16 cellular contexts compared by ENCODE assay signal in genomic region chr4:4323705-4324534, GRCh38. TPM values are rescaled to one million over a fixed set of nuclear protein-coding genes. Genes with fewer than 3 reads are reported as not detected.
A peak's percentile ranks its signal among the peaks of the same experiment; 100 is the strongest.
DNase-seq lines count a peak whose midpoint lies in the region; ATAC-seq, FAIRE-seq and TF ChIP-seq lines count a peak whose summit lies in the region.
"Had no signal": no experiment of that assay in that cellular context is flagged by ENCODE, and none has a peak within 500 bp of the region (broad histone marks: within the 10 kb centered on the region; RNA-seq: fewer than 3 reads in every experiment).

No MANE protein-coding gene starts in this region.

- no peak overlapping the region for H2AFZ ChIP-seq in HepG2 (ENCODE audit: low read length)

- H3K4me2 ChIP-seq in HepG2 (ENCODE audit: low read depth, low read length), result no peak overlapping the region
- H3K4me2 ChIP-seq: A549 had no signal

- CTCF ChIA-PET in HepG2 (lab: Yijun Ruan, JAX; ENCODE audit: low intra/inter-chr PET ratio, low total read pairs), result no interaction called here

- POLR2A ChIA-PET in HepG2 (lab: Yijun Ruan, JAX), result no interaction called here

- FAIRE-seq in HepG2 (lab: Jason Lieb, UNC), result no peak
- FAIRE-seq: A549 had no signal

- H3K9me3 ChIP-seq in liver (ENCODE audit: control insufficient read depth in 4 of 4, low read length in 3 of 4) (no peaks in the 10 kb centered on the region), HepG2 (ENCODE audit: low read length) (no peaks in the 10 kb centered on the region), right lobe of liver (no peaks in the 10 kb centered on the region), testis (no peaks in the 10 kb centered on the region)
- H3K9me3 ChIP-seq: A549, HAP-1, thoracic aorta had no signal

- TF ChIP-seq EP300 in HepG2 (IDR thresholded peaks at IDR 0.05; ENCODE audit: low read depth in 2 of 2, low read length in 2 of 2), result no peak
- TF ChIP-seq EP300 in HepG2 (CRISPR knock-in tag; IDR thresholded peaks at IDR 0.05; ENCODE audit: borderline replicate concordance), result no peak

- H3K27ac ChIP-seq in liver (ENCODE audit: low read depth in 1 of 2, low read length in 2 of 2) (peak overlapping the region in 1 of 2 donors; percentile 43), HepG2 (ENCODE audit: extremely low read length, insufficient read depth, low read length) (no peak overlapping the region), right lobe of liver (peak overlapping the region in 2 of 3 donors; percentile 13 to 45), testis (peak overlapping the region; percentile 14 to 56)
- H3K27ac ChIP-seq: A549, RWPE1, thoracic aorta had no signal

- no TSS peak for BruUV-seq in HepG2 (replicated peaks; lab: Mats Ljungman, UMichigan)

- no peak overlapping the region for H3K4me3 ChIP-seq in liver (ENCODE audit: low read depth in 1 of 3, low read length in 3 of 3)
- H3K4me3 ChIP-seq in HepG2 (replicated peaks in 1 of 3; ENCODE audit: insufficient read depth in 1 of 3, low read depth in 2 of 3, low read length in 3 of 3), result no peak overlapping the region
- H3K4me3 ChIP-seq in right lobe of liver, result no peak overlapping the region
- no peak overlapping the region for H3K4me3 ChIP-seq in testis
- H3K4me3 ChIP-seq: A549, HAP-1, thoracic aorta had no signal

- in situ Hi-C loops in HepG2 (cut with HindIII; ENCODE audit: extremely low pct_ligation_motif_present, low pct_unique_long_range_greater_than_20kb), result no loop called here

- no peaks in the 10 kb centered on the region for H3K79me2 ChIP-seq in HepG2 (ENCODE audit: insufficient read depth, low read length)

- DNase-seq in HepG2 (ENCODE audit: low spot score) (no peak), dermis blood vessel endothelial cell (peak; percentile 60), right lobe of liver (peak in 1 of 3 donors; percentile 23), testis (peak; percentile 32), MV-4-11 (lab: John Stamatoyannopoulos, UW) (no peak)
- DNase-seq: activated CD4-positive, alpha-beta memory T cell treated with anti-CD3 and anti-CD28 coated beads for 36 hours; left cardiac atrium; NCI-H2029; T-helper 9 cell had no signal

- no peak overlapping the region for H3K9ac ChIP-seq in liver (ENCODE audit: low read depth in 1 of 2, low read length in 2 of 2)
- H3K9ac ChIP-seq in HepG2 (ENCODE audit: insufficient read depth, low read depth, low read length), result no peak overlapping the region

- H3K36me3 ChIP-seq in liver (ENCODE audit: control insufficient read depth in 4 of 4, insufficient read depth in 3 of 4, low read depth in 1 of 4, low read length in 3 of 4), result peaks cover 5 to 26% (median 13%) of the 10 kb centered on the region in 4 donors
- peaks cover 9 to 15% of the 10 kb centered on the region in 2 experiments; a peak in 4 of 5 replicates for H3K36me3 ChIP-seq in HepG2 (replicated peaks in 1 of 2; ENCODE audit: control insufficient read depth in 1 of 2, insufficient read depth in 2 of 2, low read length in 2 of 2)
- peaks cover 0 to 20% (median 5%) of the 10 kb centered on the region in 4 donors for H3K36me3 ChIP-seq in right lobe of liver
- H3K36me3 ChIP-seq in testis (ENCODE audit: low read depth, missing control alignments), result no peaks in the 10 kb centered on the region

- 64% methylated on average over 10 of the region's 10 CpGs for WGBS in liver
- 60% methylated on average over 10 of the region's 10 CpGs for WGBS in HepG2 (ENCODE audit: low lambda C conversion rate)
- 48% methylated on average over 10 of the region's 10 CpGs for WGBS in right lobe of liver (ENCODE audit: insufficient coverage, low coverage, low lambda C conversion rate, missing lambda C conversion rate)
- WGBS in testis, 2 donors, result 29 to 37% methylated on average over 10 of the region's 10 CpGs

- H3K27me3 ChIP-seq in liver (ENCODE audit: control insufficient read depth in 4 of 4, insufficient read depth in 4 of 4, low read length in 3 of 4), result no peaks in the 10 kb centered on the region
- no peaks in the 10 kb centered on the region for H3K27me3 ChIP-seq in HepG2 (ENCODE audit: control insufficient read depth in 1 of 2, insufficient read depth in 2 of 2, low read length in 2 of 2)
- no peaks in the 10 kb centered on the region for H3K27me3 ChIP-seq in right lobe of liver
- no peaks in the 10 kb centered on the region for H3K27me3 ChIP-seq in testis

- ATAC-seq in HepG2 (no peak), right lobe of liver (peak; percentile 42 to 70 (median 60)), GM18909 (IDR thresholded peaks at IDR 0.05; ENCODE audit: poor library complexity, unreplicated experiment) (no peak), HG02588 (IDR thresholded peaks at IDR 0.05; ENCODE audit: unreplicated experiment) (no peak)
- ATAC-seq: A549 had no signal

- no peak for TF ChIP-seq POLR2A in HepG2 (IDR thresholded peaks at IDR 0.05; ENCODE audit: insufficient read depth in 1 of 2, low read depth in 2 of 2, low read length in 2 of 2)
- no peak for TF ChIP-seq POLR2A in right lobe of liver (IDR thresholded peaks at IDR 0.05)
- TF ChIP-seq POLR2A in testis (IDR thresholded peaks at IDR 0.05), result no peak

- H4K20me1 ChIP-seq in HepG2 (ENCODE audit: insufficient read depth, low read length), result no peaks in the 10 kb centered on the region

- H3K4me1 ChIP-seq in liver (ENCODE audit: control insufficient read depth in 4 of 4, insufficient read depth in 4 of 4, low read length in 3 of 4) (no peaks in the 10 kb centered on the region), HepG2 (ENCODE audit: insufficient read depth, low read length) (peaks cover 42% of the 10 kb centered on the region), right lobe of liver (no peaks in the 10 kb centered on the region), testis (peaks cover 36% of the 10 kb centered on the region)
- H3K4me1 ChIP-seq: A549 had no signal

- intact Hi-C loops in HepG2 (cut with micrococcal nuclease; ENCODE audit: unreplicated experiment), result no loop called here
- intact Hi-C loops in right lobe of liver (cut with DNase I), result no loop called here
- intact Hi-C loops in testis (cut with DNase I; ENCODE audit: low total_unique reads), result no loop called here

- TF ChIP-seq RAD21 in liver (IDR thresholded peaks at IDR 0.05) (no peak), HepG2 (CRISPR knock-in tag; IDR thresholded peaks at IDR 0.05) (no peak)

- TF ChIP-seq CTCF in liver (IDR thresholded peaks at IDR 0.05; ENCODE audit: low read depth, low read length, missing input control) (no peak), HepG2 (CRISPR knock-in tag; IDR thresholded peaks at IDR 0.05) (no peak), right lobe of liver (IDR thresholded peaks at IDR 0.05) (no peak), testis (IDR thresholded peaks at IDR 0.05) (no peak)

RNA-seq across cellular contexts. Expression of gene ZBTB49, which starts 33.9 kb away (rescaled TPM):
- 1 to 10 TPM; 2.3 to 3.8 TPM for total RNA-seq in liver
- 1 to 10 TPM; 1.3 to 1.7 TPM for polyA plus RNA-seq in liver
- 3.3 and 4.6 TPM in 2 replicates for total RNA-seq in HepG2 (2016; rRNA removed; fragmentation: Illumina TruSeq; extraction: Trizol)
- 1.4 and 1.6 TPM in 2 replicates for total RNA-seq in HepG2 (2016; cell fraction: cytosol; rRNA removed; fragmentation: Illumina TruSeq; extraction: Trizol; ENCODE audit: low read depth)
- 2.5 and 3.5 TPM in 2 replicates for total RNA-seq in HepG2 (2016; cell fraction: insoluble cytoplasmic fraction; rRNA removed; fragmentation: Illumina TruSeq; extraction: Trizol)
- 2.9 and 3.2 TPM in 2 replicates for total RNA-seq in HepG2 (2016; cell fraction: membrane; rRNA removed; fragmentation: Illumina TruSeq; extraction: Trizol)
- 5.5 and 8.4 TPM in 2 replicates for total RNA-seq in HepG2 (2016; cell fraction: nucleus; rRNA removed; fragmentation: Illumina TruSeq; extraction: Trizol)
- polyA plus RNA-seq in HepG2 (2011; rRNA removed), result 3.7 and 4.3 TPM in 2 replicates
- 1.7 and 2.0 TPM in 2 replicates for polyA plus RNA-seq in HepG2 (2011; cell fraction: cytosol; rRNA removed)
- polyA plus RNA-seq in HepG2 (2011; cell fraction: nucleus; rRNA removed), result 6.3 and 6.5 TPM in 2 replicates
- polyA plus RNA-seq in HepG2 (2012), result 2.2 and 2.3 TPM in 2 replicates
- 0.35 and 0.73 TPM in 2 replicates for polyA plus RNA-seq in HepG2 (2016; cell fraction: cytosol; fragmentation: Illumina TruSeq; extraction: Trizol; ENCODE audit: low read depth)
- polyA plus RNA-seq in HepG2 (2016; cell fraction: insoluble cytoplasmic fraction; fragmentation: Illumina TruSeq; extraction: Trizol; ENCODE audit: low read depth), result 2.7 and 4.4 TPM in 2 replicates
- 0.68 and 0.76 TPM in 2 replicates for polyA plus RNA-seq in HepG2 (2016; cell fraction: membrane; fragmentation: Illumina TruSeq; extraction: Trizol; ENCODE audit: low read depth)
- 7.6 and 8.7 TPM in 2 replicates for polyA plus RNA-seq in HepG2 (2016; cell fraction: nucleus; fragmentation: Illumina TruSeq; extraction: Trizol; ENCODE audit: insufficient read depth, low read depth)
- 5.5 and 7.9 TPM in 2 replicates for polyA minus RNA-seq in HepG2 (2011; rRNA and poly(A)+ RNA removed; ENCODE audit: low replicate concordance)
- polyA minus RNA-seq in HepG2 (2011; cell fraction: cytosol; rRNA and poly(A)+ RNA removed), result 0.69 and 1.4 TPM in 2 replicates
- 5.2 and 8.7 TPM in 2 replicates for polyA minus RNA-seq in HepG2 (2011; cell fraction: nucleus; rRNA and poly(A)+ RNA removed)
- 4.0 and 4.1 TPM in 2 replicates for total RNA-seq in dermis blood vessel endothelial cell
- total RNA-seq in right lobe of liver, result 1 to 10 TPM; 1.4 to 3.3 (median 2.5) TPM
- total RNA-seq in testis, result 10 to 100 TPM; 14.0 to 26.7 TPM
- 10.2 TPM for polyA plus RNA-seq in testis (ENCODE audit: insufficient read depth, low read depth, low replicate concordance)

RNA-seq across cellular contexts. Expression of gene LYAR, which starts 34.0 kb away (rescaled TPM):
- total RNA-seq in liver (1 to 10 TPM; 3.9 to 4.8 TPM), HepG2 (2016; rRNA removed; fragmentation: Illumina TruSeq; extraction: Trizol) (94.2 and 132 TPM in 2 replicates), dermis blood vessel endothelial cell (18.2 and 18.9 TPM in 2 replicates), right lobe of liver (1 to 10 TPM; 2.6 to 8.9 (median 5.2) TPM), testis (10 to 100 TPM; 53.8 to 63.2 TPM)
- polyA plus RNA-seq in liver (1 to 10 TPM; 4.5 to 5.0 TPM), HepG2 (2011; rRNA removed) (6.0 and 7.8 TPM in 2 replicates), testis (ENCODE audit: insufficient read depth, low read depth, low replicate concordance) (132 TPM)
- 28.5 and 31.5 TPM in 2 replicates for total RNA-seq in HepG2 (2016; cell fraction: cytosol; rRNA removed; fragmentation: Illumina TruSeq; extraction: Trizol; ENCODE audit: low read depth)
- 97.0 and 128 TPM in 2 replicates for total RNA-seq in HepG2 (2016; cell fraction: insoluble cytoplasmic fraction; rRNA removed; fragmentation: Illumina TruSeq; extraction: Trizol)
- 48.0 and 54.1 TPM in 2 replicates for total RNA-seq in HepG2 (2016; cell fraction: membrane; rRNA removed; fragmentation: Illumina TruSeq; extraction: Trizol)
- 40.3 and 43.2 TPM in 2 replicates for total RNA-seq in HepG2 (2016; cell fraction: nucleus; rRNA removed; fragmentation: Illumina TruSeq; extraction: Trizol)
- polyA plus RNA-seq in HepG2 (2011; cell fraction: cytosol; rRNA removed), result 3.6 and 4.9 TPM in 2 replicates
- 2.2 and 3.6 TPM in 2 replicates for polyA plus RNA-seq in HepG2 (2011; cell fraction: nucleus; rRNA removed)
- polyA plus RNA-seq in HepG2 (2012), result 26.2 and 31.0 TPM in 2 replicates
- polyA plus RNA-seq in HepG2 (2016; cell fraction: cytosol; fragmentation: Illumina TruSeq; extraction: Trizol; ENCODE audit: low read depth), result 18.8 and 28.8 TPM in 2 replicates
- polyA plus RNA-seq in HepG2 (2016; cell fraction: insoluble cytoplasmic fraction; fragmentation: Illumina TruSeq; extraction: Trizol; ENCODE audit: low read depth), result 142 and 150 TPM in 2 replicates
- polyA plus RNA-seq in HepG2 (2016; cell fraction: membrane; fragmentation: Illumina TruSeq; extraction: Trizol; ENCODE audit: low read depth), result 30.5 and 41.3 TPM in 2 replicates
- polyA plus RNA-seq in HepG2 (2016; cell fraction: nucleus; fragmentation: Illumina TruSeq; extraction: Trizol; ENCODE audit: insufficient read depth, low read depth), result 61.7 and 69.5 TPM in 2 replicates
- polyA minus RNA-seq in HepG2 (2011; rRNA and poly(A)+ RNA removed; ENCODE audit: low replicate concordance), result 0.76 and 3.3 TPM in 2 replicates
- polyA minus RNA-seq in HepG2 (2011; cell fraction: cytosol; rRNA and poly(A)+ RNA removed), result 4.6 and 4.7 TPM in 2 replicates
- 8.6 and 11.2 TPM in 2 replicates for polyA minus RNA-seq in HepG2 (2011; cell fraction: nucleus; rRNA and poly(A)+ RNA removed)

Comparison
In these comparisons a context has a peak if more than half of its experiments do, and no peak if none do; other contexts are left out.
1. ATAC-seq: peak in right lobe of liver (4 of 4); none in HepG2 (single experiment), GM18909 (single experiment) and HG02588 (single experiment).
2. DNase-seq: peak in dermis blood vessel endothelial cell (single experiment) and testis (single experiment); none in HepG2 (single experiment) and MV-4-11 (single experiment).